Comparison of ENCODE assay signal across 2 cellular contexts in genomic region chr6:44004136-44004535, GRCh38.
TF ChIP-seq lines count a peak whose summit lies in the region.

No MANE protein-coding gene starts in this region.

TF ChIP-seq in HepG2, 621 proteins besides CTCF, POLR2A, EP300 and RAD21:
- TF ChIP-seq ERF (CRISPR knock-in tag; IDR thresholded peaks at IDR 0.05), result no peak
- 0 out of 2 replicates have a peak, but pooled peaks have one; percentile 8 for TF ChIP-seq IRF9 (CRISPR knock-in tag; IDR thresholded peaks at IDR 0.05; ENCODE audit: borderline replicate concordance)
- no peak for TF ChIP-seq FIP1L1 (IDR thresholded peaks at IDR 0.05; ENCODE audit: borderline replicate concordance, insufficient read depth, low read depth, low read length)
- TF ChIP-seq ZNF550 (CRISPR knock-in tag; IDR thresholded peaks at IDR 0.05; ENCODE audit: borderline replicate concordance), result no peak
- TF ChIP-seq YY1 (IDR thresholded peaks at IDR 0.05; ENCODE audit: insufficient read depth, insufficient replicate concordance, low read depth, low read length), result no peak
- TF ChIP-seq SIN3B (IDR thresholded peaks at IDR 0.05; ENCODE audit: low read length), result no peak
- TF ChIP-seq YEATS4 (CRISPR knock-in tag; IDR thresholded peaks at IDR 0.05; ENCODE audit: borderline replicate concordance), result no peak
- TF ChIP-seq PITX1 (CRISPR knock-in tag; IDR thresholded peaks at IDR 0.05), result 0 out of 2 replicates have a peak, but pooled peaks have one; percentile 3

TF ChIP-seq in K562, 482 proteins besides CTCF, POLR2A, EP300 and RAD21:
- TF ChIP-seq SFPQ (IDR thresholded peaks at IDR 0.05; ENCODE audit: low read depth, low read length), result no peak
- no peak for TF ChIP-seq GATAD2B (IDR thresholded peaks at IDR 0.05; ENCODE audit: borderline replicate concordance)
- no peak for TF ChIP-seq ZBTB5 (IDR thresholded peaks at IDR 0.05)
- no peak for TF ChIP-seq ZNF3 (CRISPR knock-in tag; IDR thresholded peaks at IDR 0.05)
- no peak for TF ChIP-seq TGIF2 (CRISPR knock-in tag; IDR thresholded peaks at IDR 0.05)
- no peak for TF ChIP-seq PRDM10 (IDR thresholded peaks at IDR 0.05; ENCODE audit: partially characterized antibody)
- TF ChIP-seq BCL6 (CRISPR knock-in tag; IDR thresholded peaks at IDR 0.05), result no peak
- TF ChIP-seq BMI1 (IDR thresholded peaks at IDR 0.05; ENCODE audit: low read length), result no peak
- no peak for TF ChIP-seq FOXK2 (conservative IDR thresholded peaks at IDR 0.05 in 1 of 2, IDR thresholded peaks at IDR 0.05 in 1 of 2; ENCODE audit: low read depth in 2 of 2)
- no peak for TF ChIP-seq ZNF277 (CRISPR knock-in tag; IDR thresholded peaks at IDR 0.05; ENCODE audit: borderline replicate concordance)
- TF ChIP-seq HDAC8 (tag; IDR thresholded peaks at IDR 0.05), result no peak
